ENCODE assay signal across 1 cellular context in genomic region chr14:61733972-61734371, GRCh38.
TF ChIP-seq lines count a peak whose summit lies in the region.

No MANE protein-coding gene starts in this region.

TF ChIP-seq in K562, 482 proteins besides CTCF, POLR2A, EP300 and RAD21:
- TF ChIP-seq ZNF174 (CRISPR knock-in tag; IDR thresholded peaks at IDR 0.05) (no peak), ATF2 (CRISPR knock-in tag; IDR thresholded peaks at IDR 0.05) (no peak), E2F1 (CRISPR knock-in tag; IDR thresholded peaks at IDR 0.05) (no peak)
